Comparison of ENCODE assay signal across 1 cellular context in genomic region chr1:226631229-226632000, GRCh38.
TF ChIP-seq lines count a peak whose summit lies in the region.

No MANE protein-coding gene starts in this region.

TF ChIP-seq in GM23338, 12 proteins besides CTCF, POLR2A, EP300 and RAD21 (continued from another document):
- TF ChIP-seq REST (IDR thresholded peaks at IDR 0.05; ENCODE audit: unreplicated experiment) = no peak
TF ChIP-seq in GM23338: peak in this region for 0.
